Comparison of ENCODE assay signal across 22 cellular contexts in the genomic region with DNA sequence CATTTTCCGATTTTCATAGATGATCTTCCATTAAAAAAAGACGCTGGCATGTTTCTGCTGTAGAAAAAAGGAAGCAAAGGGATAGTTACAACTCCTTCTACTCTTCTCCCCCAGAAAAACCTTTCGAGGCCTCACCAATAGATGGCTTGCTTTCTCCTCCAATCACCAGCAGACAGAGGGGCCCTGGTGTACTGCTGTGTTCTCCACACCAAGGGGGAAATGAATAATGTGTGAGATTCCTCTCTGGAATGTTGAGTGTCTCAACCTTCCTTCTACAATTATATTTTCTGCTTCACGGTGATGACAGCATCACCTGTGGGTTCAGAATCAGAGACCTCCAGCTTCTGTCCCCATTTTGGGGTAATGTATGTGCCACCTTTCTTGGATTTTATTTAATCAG.
DNase-seq lines count a peak whose midpoint lies in the region; TF ChIP-seq lines count a peak whose summit lies in the region.
"Had no signal": no experiment of that assay in that cellular context is flagged by ENCODE, and none has a peak within 500 bp of the region (broad histone marks: within the 10 kb centered on the region; RNA-seq: fewer than 3 reads in every experiment).

No MANE protein-coding gene starts in this region.

- 36% methylated on average over 4 of the region's 4 CpGs for WGBS in mammary epithelial cell (ENCODE audit: low coverage, missing lambda C conversion rate)

- TF ChIP-seq CTCF in mammary epithelial cell (conservative IDR thresholded peaks at IDR 0.05 in 1 of 2, IDR thresholded peaks at IDR 0.05 in 1 of 2; ENCODE audit: extremely low read depth in 1 of 2, insufficient read depth in 1 of 2, low read depth in 1 of 2, low read length in 2 of 2): no peak

- no peaks in the 10 kb centered on the region for H3K79me2 ChIP-seq in mammary epithelial cell (ENCODE audit: insufficient read depth, low read length)

- no peaks in the 10 kb centered on the region for H3K27me3 ChIP-seq in mammary epithelial cell (ENCODE audit: insufficient read depth, low read length)
- H3K27me3 ChIP-seq in SJCRH30: no peaks in the 10 kb centered on the region
- H3K27me3 ChIP-seq: SJSA1 had no signal

- H3K4me3 ChIP-seq in mammary epithelial cell (replicated peaks in 1 of 3; ENCODE audit: insufficient read depth in 1 of 3, low read depth in 2 of 3, low read length in 3 of 3): no peak overlapping the region
- H3K4me3 ChIP-seq in SJCRH30: no peak overlapping the region
- H3K4me3 ChIP-seq: GM12878, SJSA1 had no signal

- DNase-seq in EL (peak; percentile 4), LHCN-M2 (ENCODE audit: low read depth) (peak; percentile 5), mammary epithelial cell (peak; percentile 74), iPS-NIHi7 (ENCODE audit: extremely low spot score) (peak; percentile 23), SJCRH30 (no peak), DMS53 (lab: John Stamatoyannopoulos, UW) (no peak), erythroblast (lab: John Stamatoyannopoulos, UW) (no peak)
- DNase-seq in activated CD4-positive, alpha-beta T cell treated with anti-CD3 and anti-CD28 coated beads, Interleukin-2, amount 50 U/mL, for 48 hours: no peak
- DNase-seq: 8988T; CD8-positive, alpha-beta T cell; DMS79 treated with DMSO at 0.1 percent for 48 hours; GDM1; GOT3; MV-4-11; NCI-H1417; NCI-H187 treated with DMSO at 0.1 percent for 48 hours; NCI-H446; NCI-H69; OCI-M1; RPMI8226 had no signal

- TF ChIP-seq POLR2A in erythroblast (IDR thresholded peaks at IDR 0.05; ENCODE audit: low read length): no peak

- H3K9ac ChIP-seq in mammary epithelial cell (ENCODE audit: insufficient read depth, low read length): peak overlapping the region; percentile 83

- peak overlapping the region; percentile 56 for H2AFZ ChIP-seq in mammary epithelial cell (ENCODE audit: low read depth, low read length)

- in situ Hi-C loops in mammary epithelial cell (cut with MboI; ENCODE audit: low sequenced_read_pairs in 2 of 2): loop anchor here in 1 of 2 donors (25.0 kb wide), 1 partner anchor 186 kb away; a partner anchor contains a TSS

- H3K27ac ChIP-seq in mammary epithelial cell (ENCODE audit: insufficient read depth, low read depth, low read length) (peak overlapping the region; percentile 99), SJCRH30 (no peak overlapping the region)
- H3K27ac ChIP-seq: SJSA1 had no signal

- intact Hi-C loops in mammary epithelial cell (cut with micrococcal nuclease): loop anchor here (2.0 to 10.0 kb wide), 9 partner anchors 91 to 714 kb away; no protein-coding TSS in a partner anchor

- BruUV-seq in mammary epithelial cell (replicated peaks; lab: Mats Ljungman, UMichigan): no TSS peak

- H3K4me2 ChIP-seq in mammary epithelial cell (ENCODE audit: insufficient read depth, low read depth, low read length): peak overlapping the region; percentile 50

- CTCF ChIA-PET in mammary epithelial cell (lab: Charles Lee; ENCODE audit: low non-redundant PET): no interaction called here

- dilution Hi-C loops in mammary epithelial cell (cut with HindIII; ENCODE audit: low sequenced_read_pairs): loop anchor here (5.0 kb wide), 1 partner anchor 106 kb away; no protein-coding TSS in a partner anchor

- H3K4me1 ChIP-seq in mammary epithelial cell (ENCODE audit: insufficient read depth, low read length) (peaks cover 36% of the 10 kb centered on the region), SJCRH30 (peaks cover 20% of the 10 kb centered on the region)
- H3K4me1 ChIP-seq: SJSA1 had no signal

- H3K36me3 ChIP-seq in mammary epithelial cell (ENCODE audit: insufficient read depth, low read length) (no peaks in the 10 kb centered on the region), SJCRH30 (no peaks in the 10 kb centered on the region)
- H3K36me3 ChIP-seq: SJSA1 had no signal

- no peaks in the 10 kb centered on the region for H3K9me3 ChIP-seq in mammary epithelial cell (replicated peaks; ENCODE audit: insufficient read depth, low read length)
- H3K9me3 ChIP-seq in SJCRH30 (replicated peaks): no peaks in the 10 kb centered on the region
- H3K9me3 ChIP-seq: SJSA1 had no signal

- no peaks in the 10 kb centered on the region for H4K20me1 ChIP-seq in mammary epithelial cell (ENCODE audit: insufficient read depth, low read length)

Comparison
In these comparisons a context has a peak if more than half of its experiments do, and no peak if none do; other contexts are left out.
1. DNase-seq: peak in EL (single experiment), LHCN-M2 (single experiment), mammary epithelial cell (single experiment) and iPS-NIHi7 (single experiment); none in SJCRH30 (0 of 2), DMS53 (single experiment), activated CD4-positive, alpha-beta T cell treated with anti-CD3 and anti-CD28 coated beads, Interleukin-2, amount 50 U/mL, for 48 hours (0 of 2) and erythroblast (0 of 2).